In genomic region chr21:38295997-38296764, GRCh38 we compare ENCODE assay signal across 1 cellular context.
TF ChIP-seq lines count a peak whose summit lies in the region.

No MANE protein-coding gene starts in this region.

TF ChIP-seq in liver, 16 proteins besides CTCF, POLR2A, EP300 and RAD21 (continued from another document):
- TF ChIP-seq EGR1 (IDR thresholded peaks at IDR 0.05; ENCODE audit: low read depth in 2 of 2) (peak in 1 of 2 donors; percentile 66), SP1 (IDR thresholded peaks at IDR 0.05) (peak; percentile 52), FOXA2 (IDR thresholded peaks at IDR 0.05) (no peak), HNF4A (conservative IDR thresholded peaks at IDR 0.05) (peak; percentile 72 to 84), RXRA (IDR thresholded peaks at IDR 0.05) (peak in 1 of 2 donors; percentile 32)
